In the genomic region with DNA sequence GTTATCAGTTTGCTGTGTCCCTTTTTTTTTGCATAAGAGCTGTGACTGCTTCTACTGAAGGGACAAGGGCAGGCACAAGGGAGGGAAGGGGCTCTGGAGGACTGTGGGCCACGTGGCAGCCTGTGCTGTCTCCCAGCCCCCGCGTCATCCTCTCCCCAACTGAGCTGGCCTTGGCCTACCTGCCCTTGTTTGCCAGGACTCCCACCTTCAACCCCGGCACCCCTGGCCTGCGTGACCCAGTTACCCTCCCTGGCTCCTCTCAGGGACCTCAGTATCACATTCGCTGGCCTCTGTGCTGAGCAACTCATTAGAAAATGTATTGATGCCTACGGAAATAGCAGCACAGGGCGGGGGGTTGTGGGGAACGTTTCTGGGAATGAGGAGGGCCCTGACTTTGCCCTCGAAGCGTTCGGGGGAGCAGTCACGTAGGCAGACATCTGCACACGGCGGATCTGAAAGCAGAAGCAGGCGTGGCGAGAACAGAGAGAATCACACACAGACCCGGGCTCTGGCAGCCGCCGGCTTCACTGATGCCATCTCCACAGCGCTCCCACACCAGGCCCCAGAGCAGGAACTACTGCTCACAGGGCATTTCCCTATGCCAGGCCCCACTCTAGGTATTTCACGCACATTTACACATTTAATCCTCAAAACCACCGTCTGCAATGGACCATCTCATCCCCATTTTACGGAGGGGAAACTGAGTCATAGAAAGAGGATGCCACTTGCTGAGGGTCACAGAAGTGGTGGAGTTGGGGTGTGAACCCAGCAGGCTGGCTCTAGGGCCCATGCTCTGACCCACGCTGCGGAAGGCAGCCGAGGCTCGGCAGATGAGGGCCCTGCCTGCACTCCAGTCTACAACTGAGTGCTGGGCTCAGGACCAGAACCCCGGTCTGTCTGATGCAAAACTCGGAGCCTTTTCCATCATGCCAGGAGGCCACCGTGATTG, we compare ENCODE assay signal across 15 cellular contexts. TPM values are rescaled to one million over a fixed set of nuclear protein-coding genes. Genes with fewer than 3 reads are reported as not detected.
DNase-seq lines count a peak whose midpoint lies in the region; ATAC-seq, FAIRE-seq and TF ChIP-seq lines count a peak whose summit lies in the region.
"Had no signal": no experiment of that assay in that cellular context is flagged by ENCODE, and none has a peak within 500 bp of the region (broad histone marks: within the 10 kb centered on the region; RNA-seq: fewer than 3 reads in every experiment).

No MANE protein-coding gene starts in this region.

- ATAC-seq in right cardiac atrium = no peak
- peak; percentile 31 for ATAC-seq in left lung
- no peak for ATAC-seq in HG03039 (IDR thresholded peaks at IDR 0.05; ENCODE audit: unreplicated experiment)
- ATAC-seq: activated naive CD8-positive, alpha-beta T cell treated with anti-CD3 and anti-CD28 coated beads, Interleukin-2, amount 50 U/mL, for 24 hours had no signal

- TF ChIP-seq POLR2A in transverse colon (IDR thresholded peaks at IDR 0.05) (no peak), GM12892 (IDR thresholded peaks at IDR 0.05; ENCODE audit: low read depth, low read length) (no peak; the same call in 1 of the 2 replicates)

- H3K4me1 ChIP-seq in right cardiac atrium (ENCODE audit: control insufficient read depth, insufficient read depth, low read length) (peaks cover 6% of the 10 kb centered on the region), right atrium auricular region (peaks cover 0 to 29% of the 10 kb centered on the region in 2 donors), left lung (peaks cover 0 to 67% of the 10 kb centered on the region in 2 donors), transverse colon (peaks cover 5 to 14% (median 10%) of the 10 kb centered on the region in 4 donors)

- WGBS in right cardiac atrium = 85% methylated on average over 31 of the region's 31 CpGs
- WGBS in transverse colon (ENCODE audit: low coverage in 1 of 2), 2 donors = 84 to 92% methylated on average over 2 to 29 of the region's 31 CpGs

- H3K4me3 ChIP-seq in right cardiac atrium (ENCODE audit: low read length) (no peak overlapping the region), right atrium auricular region (no peak overlapping the region), SK-N-MC (no peak overlapping the region; the same call in 1 of the 2 replicates), left lung (no peak overlapping the region), transverse colon (no peak overlapping the region)

- in situ Hi-C loops in transverse colon (cut with MboI; ENCODE audit: low pct_ligation_motif_present in 1 of 4, low pct_unique_long_range_greater_than_20kb in 1 of 4, low sequenced_read_pairs in 3 of 4) = no loop called here

- intact Hi-C loops in right cardiac atrium (cut with DNase I) = no loop called here
- intact Hi-C loops in left lung (cut with DNase I) = no loop called here
- intact Hi-C loops in transverse colon (cut with DNase I; ENCODE audit: low total_unique reads) = no loop called here

- H3K36me3 ChIP-seq in right atrium auricular region (peaks cover 20% of the 10 kb centered on the region), SK-N-MC (ENCODE audit: insufficient read depth, low read length) (peaks cover 84% of the 10 kb centered on the region), left lung (peaks cover 0 to 80% of the 10 kb centered on the region in 2 donors), transverse colon (no peaks in the 10 kb centered on the region)

- TF ChIP-seq EP300 in transverse colon (IDR thresholded peaks at IDR 0.05; ENCODE audit: low read depth) = no peak

- no peak for TF ChIP-seq CTCF in right atrium auricular region (IDR thresholded peaks at IDR 0.05)
- TF ChIP-seq CTCF in left lung (IDR thresholded peaks at IDR 0.05) = no peak
- TF ChIP-seq CTCF in transverse colon (IDR thresholded peaks at IDR 0.05) = no peak

- H3K9me3 ChIP-seq in right cardiac atrium (ENCODE audit: control insufficient read depth, low read length) (no peaks in the 10 kb centered on the region), right atrium auricular region (no peaks in the 10 kb centered on the region), SK-N-MC (ENCODE audit: low read depth, low read length) (no peaks in the 10 kb centered on the region), left lung (no peaks in the 10 kb centered on the region), transverse colon (no peaks in the 10 kb centered on the region)

- H3K27ac ChIP-seq in right cardiac atrium (ENCODE audit: low read length) (no peak overlapping the region), right atrium auricular region (no peak overlapping the region), SK-N-MC (peak overlapping the region; percentile 95), left lung (no peak overlapping the region), transverse colon (peak overlapping the region in 1 of 4 donors; percentile 30)

- DNase-seq in right cardiac atrium (peak in 2 of 3 donors; percentile 31 to 54), right atrium auricular region (ENCODE audit: low spot score) (no peak), SK-N-MC (ENCODE audit: low read depth, low spot score) (no peak), left lung (peak in 1 of 2 donors; percentile 57), transverse colon (peak; percentile 46), hepatic stellate cell (ENCODE audit: low spot score) (no peak), GM12892 (ENCODE audit: insufficient read length) (no peak)
- DNase-seq: activated CD4-positive, alpha-beta T cell treated with anti-CD3 and anti-CD28 coated beads, Interleukin-2, amount 50 U/mL, for 48 hours; activated naive CD8-positive, alpha-beta T cell treated with anti-CD3 and anti-CD28 coated beads, Interleukin-2, amount 50 U/mL, for 24 hours; dermis blood vessel endothelial cell; NCI-H1417 treated with DMSO at 0.1 percent for 48 hours; stimulated activated CD4-positive, alpha-beta T cell treated with anti-CD3 and anti-CD28 coated beads, Interleukin-12 subunit alpha, Interleukin-12 subunit beta, amount 100 ng/mL, for 4 hours; SW 1271 had no signal

- no peak for FAIRE-seq in GM12892 (lab: Jason Lieb, UNC)

- peak overlapping the region; percentile 68 for H3K9ac ChIP-seq in SK-N-MC (ENCODE audit: insufficient read length)

- H3K27me3 ChIP-seq in right cardiac atrium (ENCODE audit: control insufficient read depth, insufficient read depth) = no peaks in the 10 kb centered on the region
- no peaks in the 10 kb centered on the region for H3K27me3 ChIP-seq in right atrium auricular region
- H3K27me3 ChIP-seq in left lung = no peaks in the 10 kb centered on the region
- H3K27me3 ChIP-seq in transverse colon = no peaks in the 10 kb centered on the region

RNA-seq across cellular contexts. Expression of a gene that starts 5.7 kb away (rescaled TPM):
- total RNA-seq in right cardiac atrium (10 to 100 TPM in 2 of 4 donors, 1 to 10 TPM in 2; 7.1 to 12.9 (median 9.4) TPM), right atrium auricular region (1 to 10 TPM; 3.8 to 5.9 TPM), left lung (10 to 100 TPM; 17.4 to 25.0 TPM), transverse colon (10 to 100 TPM in 1 of 4 donors, 1 to 10 TPM in 3; 2.6 to 10.5 (median 5.4) TPM)
- polyA plus RNA-seq in right cardiac atrium = 16.8 TPM
- 175 TPM for polyA plus RNA-seq in GM12892 (2012; ENCODE audit: missing spikeins)

RNA-seq across cellular contexts. Expression of a gene that starts 6.0 kb away (rescaled TPM):
- total RNA-seq in right cardiac atrium (10 to 100 TPM; 25.9 to 34.0 (median 29.7) TPM), right atrium auricular region (10 to 100 TPM; 23.5 to 32.6 TPM), left lung (10 to 100 TPM; 39.2 to 61.8 TPM), transverse colon (100 to 1,000 TPM in 1 of 4 donors, 10 to 100 TPM in 3; 30.3 to 136 (median 32.6) TPM)
- 19.9 TPM for polyA plus RNA-seq in right cardiac atrium
- polyA plus RNA-seq in GM12892 (2012; ENCODE audit: missing spikeins) = 40.0 TPM

RNA-seq across cellular contexts. Expression of a gene that starts 26.6 kb away (rescaled TPM):
- total RNA-seq in right cardiac atrium (under 1 TPM in 3 of 4 donors, not detected in 1; 0.24 to 0.92 (median 0.60) TPM), right atrium auricular region (under 1 TPM in 1 of 2 donors, not detected in 1; 0.43 TPM), left lung (1 to 10 TPM; 2.4 to 6.5 TPM), transverse colon (1 to 10 TPM in 1 of 4 donors, not detected in 3; 2.1 TPM)
- polyA plus RNA-seq in right cardiac atrium = 0.29 TPM
- polyA plus RNA-seq in GM12892 (2012; ENCODE audit: missing spikeins) = 75.8 TPM

RNA-seq across cellular contexts. Expression of a gene that starts 37.6 kb away (rescaled TPM):
- 1 to 10 TPM in 3 of 4 donors, under 1 TPM in 1; 0.64 to 1.6 (median 1.3) TPM for total RNA-seq in right cardiac atrium
- 0.86 TPM for polyA plus RNA-seq in right cardiac atrium
- 1 to 10 TPM in 1 of 2 donors, under 1 TPM in 1; 0.19 to 2.2 TPM for total RNA-seq in right atrium auricular region
- total RNA-seq in left lung = 1 to 10 TPM; 1.3 to 4.9 TPM
- total RNA-seq in transverse colon = 1 to 10 TPM in 2 of 4 donors, not detected in 2; 1.2 to 3.2 TPM
- not detected for polyA plus RNA-seq in GM12892 (2012; ENCODE audit: missing spikeins)
- total RNA-seq: dermis blood vessel endothelial cell, G401 had no signal

RNA-seq across cellular contexts. Expression of a gene that starts 45.8 kb away (rescaled TPM):
- total RNA-seq in right cardiac atrium = 10 to 100 TPM; 35.7 to 45.7 (median 42.1) TPM
- polyA plus RNA-seq in right cardiac atrium = 35.6 TPM
- total RNA-seq in right atrium auricular region = 10 to 100 TPM; 20.4 to 27.5 TPM
- total RNA-seq in left lung = 10 to 100 TPM; 35.2 to 43.3 TPM
- total RNA-seq in transverse colon = 10 to 100 TPM; 26.4 to 80.8 (median 47.9) TPM
- 31.9 TPM for polyA plus RNA-seq in GM12892 (2012; ENCODE audit: missing spikeins)

Comparison
In these comparisons a context has a peak if more than half of its experiments do, and no peak if none do; other contexts are left out.
1. DNase-seq: peak in right cardiac atrium (2 of 3) and transverse colon (single experiment); none in right atrium auricular region (single experiment), SK-N-MC (single experiment), hepatic stellate cell (single experiment) and GM12892 (single experiment).